10 cellular contexts compared by ENCODE assay signal in genomic region chr11:62400760-62401159, GRCh38. TPM values are rescaled to one million over a fixed set of nuclear protein-coding genes. Genes with fewer than 3 reads are reported as not detected.
DNase-seq lines count a peak whose midpoint lies in the region; ATAC-seq and TF ChIP-seq lines count a peak whose summit lies in the region.
"Had no signal": no experiment of that assay in that cellular context is flagged by ENCODE, and none has a peak within 500 bp of the region (broad histone marks: within the 10 kb centered on the region; RNA-seq: fewer than 3 reads in every experiment).

No MANE protein-coding gene starts in this region.

- no peaks in the 10 kb centered on the region for H3K27me3 ChIP-seq in esophagus muscularis mucosa
- H3K27me3 ChIP-seq in upper lobe of right lung: no peaks in the 10 kb centered on the region

- H3K4me1 ChIP-seq in esophagus muscularis mucosa: peaks cover 56 to 80% (median 80%) of the 10 kb centered on the region in 4 donors
- peaks cover 20% of the 10 kb centered on the region for H3K4me1 ChIP-seq in mucosa of descending colon (ENCODE audit: low read depth)
- peaks cover 58% of the 10 kb centered on the region for H3K4me1 ChIP-seq in upper lobe of right lung

- TF ChIP-seq POLR2A in esophagus muscularis mucosa (IDR thresholded peaks at IDR 0.05; ENCODE audit: low read depth): no peak

- intact Hi-C loops in activated CD4-positive, alpha-beta T cell treated with anti-CD3 and anti-CD28 coated beads, Interleukin-2, amount 10 ng/mL, durations not matched to agents 24 days and 14 days (cut with micrococcal nuclease): no loop called here
- intact Hi-C loops in esophagus muscularis mucosa (cut with DNase I) (no loop called here), mucosa of descending colon (cut with DNase I, micrococcal nuclease) (no loop called here), upper lobe of right lung (cut with DNase I) (no loop called here)

- TF ChIP-seq EP300 in esophagus muscularis mucosa (IDR thresholded peaks at IDR 0.05): no peak

- no peaks in the 10 kb centered on the region for H3K9me3 Mint-ChIP-seq in activated CD4-positive, alpha-beta T cell treated with anti-CD3 and anti-CD28 coated beads, Interleukin-2, amount 10 ng/mL, durations not matched to agents 24 days and 14 days
- H3K9me3 Mint-ChIP-seq: naive B cell had no signal

- ATAC-seq in mucosa of descending colon: peak; percentile 69
- ATAC-seq in upper lobe of right lung: peak; percentile 47
- ATAC-seq in GM18517 (IDR thresholded peaks at IDR 0.05; ENCODE audit: unreplicated experiment): no peak

- no peaks in the 10 kb centered on the region for H3K27me3 Mint-ChIP-seq in activated CD4-positive, alpha-beta T cell treated with anti-CD3 and anti-CD28 coated beads, Interleukin-2, amount 10 ng/mL, durations not matched to agents 24 days and 14 days

- 20% methylated on average over 7 of the region's 9 CpGs for WGBS in esophagus muscularis mucosa

- peak overlapping the region; percentile 83 for H3K4me3 Mint-ChIP-seq in activated CD4-positive, alpha-beta T cell treated with anti-CD3 and anti-CD28 coated beads, Interleukin-2, amount 10 ng/mL, durations not matched to agents 24 days and 14 days
- H3K4me3 Mint-ChIP-seq: naive B cell had no signal

- H3K36me3 ChIP-seq in esophagus muscularis mucosa (no peaks in the 10 kb centered on the region), mucosa of descending colon (ENCODE audit: low read depth) (no peaks in the 10 kb centered on the region), upper lobe of right lung (no peaks in the 10 kb centered on the region)

- H3K9me3 ChIP-seq in esophagus muscularis mucosa (no peaks in the 10 kb centered on the region), mucosa of descending colon (no peaks in the 10 kb centered on the region), upper lobe of right lung (no peaks in the 10 kb centered on the region)

- no peak for DNase-seq in activated CD4-positive, alpha-beta T cell treated with anti-CD3 and anti-CD28 coated beads, Interleukin-2, amount 10 ng/mL, durations not matched to agents 24 days and 14 days
- DNase-seq in activated CD4-positive, alpha-beta T cell treated with anti-CD3 and anti-CD28 coated beads, Interleukin-2, amount 50 U/mL, for 1 hour: no peak
- no peak for DNase-seq in esophagus muscularis mucosa (ENCODE audit: extremely low spot score)
- DNase-seq in mucosa of descending colon: peak; percentile 65 to 84 (median 72)
- DNase-seq in upper lobe of right lung: peak; percentile 72
- DNase-seq in GM19240 (ENCODE audit: insufficient read length, low spot score): no peak
- DNase-seq in NCI-H1930 (lab: John Stamatoyannopoulos, UW): no peak
- DNase-seq: naive B cell, NCI-H146 had no signal

- H3K36me3 Mint-ChIP-seq in activated CD4-positive, alpha-beta T cell treated with anti-CD3 and anti-CD28 coated beads, Interleukin-2, amount 10 ng/mL, durations not matched to agents 24 days and 14 days (ENCODE audit: low read depth): peaks cover 3% of the 10 kb centered on the region
- H3K36me3 Mint-ChIP-seq: naive B cell had no signal

- H3K27ac Mint-ChIP-seq in activated CD4-positive, alpha-beta T cell treated with anti-CD3 and anti-CD28 coated beads, Interleukin-2, amount 10 ng/mL, durations not matched to agents 24 days and 14 days: no peak overlapping the region

- H3K27ac ChIP-seq in esophagus muscularis mucosa (replicated peaks in 1 of 4) (peak overlapping the region; percentile 74 to 83 (median 80)), upper lobe of right lung (peak overlapping the region; percentile 70)

- peaks cover 33% of the 10 kb centered on the region for H3K4me1 Mint-ChIP-seq in activated CD4-positive, alpha-beta T cell treated with anti-CD3 and anti-CD28 coated beads, Interleukin-2, amount 10 ng/mL, durations not matched to agents 24 days and 14 days

- H3K4me3 ChIP-seq in esophagus muscularis mucosa (peak overlapping the region in 1 of 4 donors; percentile 4), mucosa of descending colon (no peak overlapping the region), upper lobe of right lung (no peak overlapping the region)

- TF ChIP-seq CTCF in esophagus muscularis mucosa (IDR thresholded peaks at IDR 0.05) (no peak), mucosa of descending colon (IDR thresholded peaks at IDR 0.05) (no peak), upper lobe of right lung (IDR thresholded peaks at IDR 0.05) (no peak)

RNA-seq across cellular contexts. Expression of gene SCGB1A1, which starts 18.1 kb away (rescaled TPM):
- not detected in 2 replicates for total RNA-seq in activated CD4-positive, alpha-beta T cell treated with anti-CD3 and anti-CD28 coated beads, Interleukin-2, amount 10 ng/mL, durations not matched to agents 24 days and 14 days
- 1 to 10 TPM in 1 of 4 donors, not detected in 3; 3.0 TPM for total RNA-seq in esophagus muscularis mucosa
- not detected for total RNA-seq in mucosa of descending colon
- 5.4 TPM for total RNA-seq in upper lobe of right lung

Comparison
In these comparisons a context has a peak if more than half of its experiments do, and no peak if none do; other contexts are left out.
1. DNase-seq: peak in mucosa of descending colon (3 of 3) and upper lobe of right lung (single experiment); none in activated CD4-positive, alpha-beta T cell treated with anti-CD3 and anti-CD28 coated beads, Interleukin-2, amount 10 ng/mL, durations not matched to agents 24 days and 14 days (single experiment), activated CD4-positive, alpha-beta T cell treated with anti-CD3 and anti-CD28 coated beads, Interleukin-2, amount 50 U/mL, for 1 hour (single experiment), esophagus muscularis mucosa (single experiment), GM19240 (single experiment) and NCI-H1930 (0 of 2).